In the genomic region with DNA sequence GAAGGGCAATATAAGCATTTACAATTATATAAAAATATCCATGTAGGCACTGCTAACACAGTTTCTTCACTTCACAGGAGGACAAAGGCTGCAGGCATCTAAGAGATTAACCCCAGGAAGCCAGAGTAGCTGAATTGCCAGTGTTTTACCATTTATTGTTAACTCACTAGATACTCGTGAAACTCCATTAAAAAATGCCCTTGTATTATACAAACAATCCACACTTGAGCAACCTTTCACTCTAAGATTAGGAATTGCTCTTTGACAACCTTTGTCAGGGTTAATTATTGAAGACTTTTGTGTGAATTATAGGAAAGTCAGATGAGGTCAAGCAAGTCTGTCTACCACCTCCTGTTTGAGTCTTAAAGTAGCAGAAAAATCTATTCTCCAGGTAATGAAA, we compare ENCODE assay signal across 19 cellular contexts.
"Had no signal": no experiment of that assay in that cellular context is flagged by ENCODE, and none has a peak within 500 bp of the region (broad histone marks: within the 10 kb centered on the region; RNA-seq: fewer than 3 reads in every experiment).

No MANE protein-coding gene starts in this region.

- H3K27me3 ChIP-seq: adrenal gland, breast epithelium, gastrocnemius medialis, heart left ventricle, pancreas, sigmoid colon, tibial artery had no signal

- H3K9me3 ChIP-seq: adrenal gland, breast epithelium, gastrocnemius medialis, heart left ventricle, pancreas, sigmoid colon, tibial artery had no signal

- H3K9me3 Mint-ChIP-seq: activated naive CD4-positive, alpha-beta T cell treated with anti-CD3 and anti-CD28 coated beads, Interleukin-2, amount 50 U/mL, for 72 hours; activated T-helper 1 cell treated with anti-CD3 and anti-CD28 coated beads, Interleukin-12 subunit alpha, Interleukin-12 subunit beta, Interleukin-2, Interleukin-4 antibody, amounts not matched to agents 30 ng/mL and 10 ng/mL and 1 ng/mL, durations not matched to agents 14 hours and 24 hours and 36 hours; WTC11 had no signal

- H3K27ac Mint-ChIP-seq: activated CD4-positive, alpha-beta T cell treated with anti-CD3 and anti-CD28 coated beads for 36 hours; activated naive CD4-positive, alpha-beta T cell treated with anti-CD3 and anti-CD28 coated beads, Interleukin-2, amount 50 U/mL, for 72 hours; activated T-helper 1 cell treated with anti-CD3 and anti-CD28 coated beads, Interleukin-12 subunit alpha, Interleukin-12 subunit beta, Interleukin-2, Interleukin-4 antibody, amounts not matched to agents 30 ng/mL and 10 ng/mL and 1 ng/mL, durations not matched to agents 14 hours and 24 hours and 36 hours; WTC11 had no signal

- H3K27ac ChIP-seq: adrenal gland, breast epithelium, gastrocnemius medialis, heart left ventricle, pancreas, sigmoid colon, tibial artery had no signal

- DNase-seq: activated CD4-positive, alpha-beta T cell treated with anti-CD3 and anti-CD28 coated beads for 36 hours; activated CD4-positive, alpha-beta T cell treated with anti-CD3 and anti-CD28 coated beads, Interleukin-2, amount 50 U/mL, for 48 hours; activated gamma-delta T cell treated with Interleukin-2 at 50 U/mL for 16 hours; adrenal gland; cerebellar nuclear complex; effector CD4-positive, alpha-beta T cell; gastrocnemius medialis; heart left ventricle; left cardiac atrium; mammary epithelial cell; pancreas; sigmoid colon; stimulated activated CD8-positive, alpha-beta memory T cell treated with anti-CD3 and anti-CD28 coated beads, Interleukin-4, amount 100 ng/mL, for 48 hours; stimulated activated naive CD4-positive, alpha-beta T cell treated with Interleukin-2 at 50 U/mL for 16 hours; tibial artery had no signal

- ATAC-seq: activated CD4-positive, alpha-beta T cell treated with anti-CD3 and anti-CD28 coated beads for 36 hours; activated naive CD4-positive, alpha-beta T cell treated with anti-CD3 and anti-CD28 coated beads, Interleukin-2, amount 50 U/mL, for 72 hours; gastrocnemius medialis; heart left ventricle; left cardiac atrium; WTC11 had no signal

- H3K4me1 ChIP-seq: breast epithelium had no signal

- H3K36me3 ChIP-seq: adrenal gland, breast epithelium, gastrocnemius medialis, heart left ventricle, pancreas, sigmoid colon, tibial artery had no signal

- H3K36me3 Mint-ChIP-seq: activated naive CD4-positive, alpha-beta T cell treated with anti-CD3 and anti-CD28 coated beads, Interleukin-2, amount 50 U/mL, for 72 hours had no signal

- H3K4me3 ChIP-seq: adrenal gland, breast epithelium, gastrocnemius medialis, heart left ventricle, pancreas, sigmoid colon, tibial artery had no signal

- H3K4me3 Mint-ChIP-seq: activated CD4-positive, alpha-beta T cell treated with anti-CD3 and anti-CD28 coated beads for 36 hours; activated T-helper 1 cell treated with anti-CD3 and anti-CD28 coated beads, Interleukin-12 subunit alpha, Interleukin-12 subunit beta, Interleukin-2, Interleukin-4 antibody, amounts not matched to agents 30 ng/mL and 10 ng/mL and 1 ng/mL, durations not matched to agents 14 hours and 24 hours and 36 hours; WTC11 had no signal
